Comparison of ENCODE assay signal across 9 cellular contexts in genomic region chr19:50723735-50724521, GRCh38. TPM values are rescaled to one million over a fixed set of nuclear protein-coding genes. Genes with fewer than 3 reads are reported as not detected.
DNase-seq lines count a peak whose midpoint lies in the region; ATAC-seq, FAIRE-seq and TF ChIP-seq lines count a peak whose summit lies in the region.
"Had no signal": no experiment of that assay in that cellular context is flagged by ENCODE, and none has a peak within 500 bp of the region (broad histone marks: within the 10 kb centered on the region; RNA-seq: fewer than 3 reads in every experiment).

No MANE protein-coding gene starts in this region.

- TF ChIP-seq CTCF in NB4 (IDR thresholded peaks at IDR 0.05; ENCODE audit: low read depth, low read length) (no peak), endothelial cell of umbilical vein (IDR thresholded peaks at IDR 0.05; ENCODE audit: extremely low read depth in 1 of 2, insufficient read depth in 1 of 2, low read depth in 1 of 2, low read length in 2 of 2) (no peak), osteocyte (IDR thresholded peaks at IDR 0.05) (no peak)

- H3K9me1 ChIP-seq in endothelial cell of umbilical vein (replicated peaks; ENCODE audit: control insufficient read depth, extremely low read depth, insufficient read depth, low read length), result no peaks in the 10 kb centered on the region

- peak overlapping the region; percentile 59 for H3K4me2 ChIP-seq in endothelial cell of umbilical vein (ENCODE audit: insufficient read depth, low read length)

- no peak for ATAC-seq in GM18520 (IDR thresholded peaks at IDR 0.05; ENCODE audit: unreplicated experiment)

- CTCF ChIA-PET in CD4-positive, alpha-beta memory T cell (lab: Charles Lee; ENCODE audit: partially characterized antibody), result interaction anchor here (1.0 kb wide), 1 partner anchor 13 kb away, joined by 4 read pairs; no protein-coding TSS in a partner anchor
- CTCF ChIA-PET in endothelial cell of umbilical vein (lab: Charles Lee), result interaction anchor here (0.5 to 3.4 kb wide), 25 partner anchors 8 to 423 kb away, joined by 3 to 47 read pairs (median 4); partner anchors contain the start of gene KCNC3

- no peak overlapping the region for H3K9ac ChIP-seq in endothelial cell of umbilical vein (replicated peaks; ENCODE audit: extremely low read depth, insufficient read depth, low read length)

- H4K20me1 ChIP-seq in endothelial cell of umbilical vein (replicated peaks; ENCODE audit: control insufficient read depth, extremely low read depth, insufficient read depth, low read length), result no peaks in the 10 kb centered on the region

- peaks cover 6 to 40% (median 18%) of the 10 kb centered on the region in 4 donors for H3K4me1 Mint-ChIP-seq in CD4-positive, alpha-beta memory T cell
- peaks cover 22% of the 10 kb centered on the region for H3K4me1 Mint-ChIP-seq in osteocyte (ENCODE audit: unreplicated experiment)

- no peak overlapping the region for H3K27ac Mint-ChIP-seq in CD4-positive, alpha-beta memory T cell
- no peak overlapping the region for H3K27ac Mint-ChIP-seq in osteocyte (ENCODE audit: unreplicated experiment)

- TF ChIP-seq POLR2A in NB4 (IDR thresholded peaks at IDR 0.05; ENCODE audit: extremely low read depth, insufficient read length), result peak; percentile 71
- no peak for TF ChIP-seq POLR2A in endothelial cell of umbilical vein (IDR thresholded peaks at IDR 0.05; ENCODE audit: low read depth, low read length)

- POLR2A ChIA-PET in CD4-positive, alpha-beta memory T cell (lab: Charles Lee; ENCODE audit: partially characterized antibody), result interaction anchor here (0.9 kb wide), 1 partner anchor 367 kb away, joined by 3 read pairs; no protein-coding TSS in a partner anchor
- POLR2A ChIA-PET in endothelial cell of umbilical vein (lab: Charles Lee), result interaction anchor here (1.3 kb wide), 1 partner anchor 81 kb away, joined by 5 read pairs; no protein-coding TSS in a partner anchor

- peak overlapping the region; percentile 1 for H2AFZ ChIP-seq in endothelial cell of umbilical vein (ENCODE audit: low read depth, low read length)

- H3K36me3 Mint-ChIP-seq in CD4-positive, alpha-beta memory T cell, result peaks cover 3% of the 10 kb centered on the region in 2 donors
- no peaks in the 10 kb centered on the region for H3K36me3 Mint-ChIP-seq in osteocyte (ENCODE audit: unreplicated experiment)

- peak overlapping the region in 7 of 8 donors; percentile 41 to 81 (median 60) for H3K4me3 Mint-ChIP-seq in CD4-positive, alpha-beta memory T cell
- H3K4me3 Mint-ChIP-seq in osteocyte (ENCODE audit: unreplicated experiment), result peak overlapping the region; percentile 88

- H3K79me2 ChIP-seq in endothelial cell of umbilical vein (ENCODE audit: control insufficient read depth, insufficient read depth, low read length), result no peaks in the 10 kb centered on the region

- FAIRE-seq in endothelial cell of umbilical vein (lab: Jason Lieb, UNC), result no peak

- dilution Hi-C loops in endothelial cell of umbilical vein (cut with MboI; ENCODE audit: extremely low pct_ligation_motif_present, low sequenced_read_pairs), result no loop called here

- H3K27me3 Mint-ChIP-seq in CD4-positive, alpha-beta memory T cell, result peaks cover 42 to 50% of the 10 kb centered on the region in 2 donors
- H3K27me3 Mint-ChIP-seq in osteocyte (ENCODE audit: unreplicated experiment), result peaks cover 13% of the 10 kb centered on the region

- H3K4me1 ChIP-seq in CD4-positive, alpha-beta memory T cell (ENCODE audit: insufficient read depth, low read length), result peaks cover 11% of the 10 kb centered on the region
- H3K4me1 ChIP-seq in endothelial cell of umbilical vein (ENCODE audit: control insufficient read depth, extremely low read depth, insufficient read depth, low read length) (peaks cover 22% of the 10 kb centered on the region), SJCRH30 (peaks cover 13% of the 10 kb centered on the region)

- peaks cover 0 to 9% (median 2%) of the 10 kb centered on the region in 8 donors for H3K9me3 Mint-ChIP-seq in CD4-positive, alpha-beta memory T cell
- no peaks in the 10 kb centered on the region for H3K9me3 Mint-ChIP-seq in osteocyte (ENCODE audit: unreplicated experiment)

- BruUV-seq in endothelial cell of umbilical vein (replicated peaks; lab: Mats Ljungman, UMichigan), result no TSS peak

- intact Hi-C loops in CD4-positive, alpha-beta memory T cell (cut with micrococcal nuclease), result no loop called here
- intact Hi-C loops in endothelial cell of umbilical vein (cut with micrococcal nuclease), result loop anchor here (1.0 to 5.0 kb wide), 9 partner anchors 19 to 397 kb away; partner anchors contain the start of genes JOSD2, KCNC3 and NR1H2

- no peaks in the 10 kb centered on the region for H3K9me3 ChIP-seq in CD4-positive, alpha-beta memory T cell (ENCODE audit: control insufficient read depth in 1 of 2, low read length in 2 of 2)
- H3K9me3 ChIP-seq in endothelial cell of umbilical vein (replicated peaks; ENCODE audit: control insufficient read depth, insufficient read depth, low read length) (no peaks in the 10 kb centered on the region), SJCRH30 (replicated peaks) (no peaks in the 10 kb centered on the region)

- peaks cover 9% of the 10 kb centered on the region for H3K27me3 ChIP-seq in CD4-positive, alpha-beta memory T cell (ENCODE audit: insufficient read depth, low read length)
- no peaks in the 10 kb centered on the region for H3K27me3 ChIP-seq in endothelial cell of umbilical vein (ENCODE audit: control insufficient read depth in 2 of 2, insufficient read depth in 2 of 2, low read length in 2 of 2)
- H3K27me3 ChIP-seq in SJCRH30, result no peaks in the 10 kb centered on the region

- no peaks in the 10 kb centered on the region for H3K36me3 ChIP-seq in CD4-positive, alpha-beta memory T cell (ENCODE audit: insufficient read depth, low read length)
- H3K36me3 ChIP-seq in endothelial cell of umbilical vein (ENCODE audit: control insufficient read depth in 2 of 2, extremely low read depth in 1 of 2, insufficient read depth in 2 of 2, low read length in 2 of 2), result no peaks in the 10 kb centered on the region
- H3K36me3 ChIP-seq in SJCRH30, result no peaks in the 10 kb centered on the region

- peak overlapping the region in 1 of 2 donors; percentile 47 for H3K4me3 ChIP-seq in CD4-positive, alpha-beta memory T cell (ENCODE audit: low read length in 2 of 2)
- H3K4me3 ChIP-seq in NB4 (ENCODE audit: low read depth, low read length) (peak overlapping the region; percentile 98), endothelial cell of umbilical vein (replicated peaks in 1 of 3; ENCODE audit: insufficient read depth in 1 of 3, low read depth in 1 of 3, low read length in 3 of 3) (peak overlapping the region in 2 of 3 experiments; percentile 53 to 56), SJCRH30 (no peak overlapping the region)

- no peak overlapping the region for H3K27ac ChIP-seq in CD4-positive, alpha-beta memory T cell (ENCODE audit: low read depth, low read length)
- H3K27ac ChIP-seq in endothelial cell of umbilical vein (ENCODE audit: insufficient read depth, low read depth, low read length) (no peak overlapping the region), SJCRH30 (no peak overlapping the region)

- DNase-seq in CD4-positive, alpha-beta memory T cell, result no peak
- DNase-seq in NB4 (ENCODE audit: low read depth) (peak; percentile 52), endothelial cell of umbilical vein (ENCODE audit: low read depth, low spot score) (no peak), osteocyte (ENCODE audit: extremely low spot score, unreplicated experiment) (no peak), NCI-H526 treated with DMSO at 0.1 percent for 48 hours (lab: John Stamatoyannopoulos, UW) (no peak), SJCRH30 (no peak), NCI-H187 (lab: John Stamatoyannopoulos, UW) (no peak)

TF ChIP-seq in endothelial cell of umbilical vein, 7 proteins besides CTCF, POLR2A, EP300 and RAD21 (continues in another document):
- TF ChIP-seq JUN (IDR thresholded peaks at IDR 0.05; ENCODE audit: borderline replicate concordance, insufficient read depth, insufficient read length, low read depth), result no peak
- TF ChIP-seq POLR2AphosphoS5 (IDR thresholded peaks at IDR 0.05; ENCODE audit: insufficient read depth, low read depth, low read length), result no peak

RNA-seq across cellular contexts. Expression of gene CLEC11A, which starts 0.8 kb away (rescaled TPM):
- 1 to 10 TPM in 1 of 2 experiments, under 1 TPM in 1; 0.78 to 1.2 TPM for total RNA-seq in CD4-positive, alpha-beta memory T cell
- polyA plus RNA-seq in CD4-positive, alpha-beta memory T cell, result under 1 TPM; 0.47 to 0.57 TPM
- total RNA-seq in endothelial cell of umbilical vein (10.4 and 13.3 TPM in 2 replicates), osteocyte (5.0 and 6.0 TPM in 2 replicates)
- polyA plus RNA-seq in endothelial cell of umbilical vein, result 30.1 and 37.2 TPM in 2 replicates
- polyA plus RNA-seq in endothelial cell of umbilical vein (2011; cell fraction: cytosol; rRNA removed), result 11.2 and 17.3 TPM in 2 replicates
- 15.5 and 18.9 TPM in 2 replicates for polyA plus RNA-seq in endothelial cell of umbilical vein (2011; cell fraction: nucleus; rRNA removed)
- polyA plus RNA-seq in endothelial cell of umbilical vein (2012), result 26.1 and 56.4 TPM in 2 replicates
- polyA minus RNA-seq in endothelial cell of umbilical vein, result 2.1 and 2.9 TPM in 2 replicates
- not detected for polyA minus RNA-seq in endothelial cell of umbilical vein (2011; cell fraction: cytosol; rRNA and poly(A)+ RNA removed)
- polyA minus RNA-seq in endothelial cell of umbilical vein (2011; cell fraction: nucleus; rRNA and poly(A)+ RNA removed), result 2.5 and 3.4 TPM in 2 replicates
- 2.0 and 3.0 TPM in 2 replicates for total RNA-seq in SJCRH30 (2014; rRNA removed; shearing (Covaris generic))

RNA-seq across cellular contexts. Expression of gene SHANK1, which starts 4.3 kb away (rescaled TPM):
- total RNA-seq in CD4-positive, alpha-beta memory T cell, result not detected
- not detected for polyA plus RNA-seq in CD4-positive, alpha-beta memory T cell
- total RNA-seq in endothelial cell of umbilical vein, result 1.2 and 1.9 TPM in 2 replicates
- 0.60 and 0.66 TPM in 2 replicates for polyA plus RNA-seq in endothelial cell of umbilical vein
- 0.27 and 0.38 TPM in 2 replicates for polyA plus RNA-seq in endothelial cell of umbilical vein (2011; cell fraction: cytosol; rRNA removed)
- polyA plus RNA-seq in endothelial cell of umbilical vein (2011; cell fraction: nucleus; rRNA removed), result 3.5 and 4.2 TPM in 2 replicates
- polyA plus RNA-seq in endothelial cell of umbilical vein (2012), result 2.0 and 2.5 TPM in 2 replicates
- polyA minus RNA-seq in endothelial cell of umbilical vein, result 0.25 and 4.7 TPM in 2 replicates
- polyA minus RNA-seq in endothelial cell of umbilical vein (2011; cell fraction: cytosol; rRNA and poly(A)+ RNA removed), result not detected
- polyA minus RNA-seq in endothelial cell of umbilical vein (2011; cell fraction: nucleus; rRNA and poly(A)+ RNA removed), result 1.4 and 1.7 TPM in 2 replicates
- total RNA-seq in osteocyte, result 0.29 and 0.40 TPM in 2 replicates
- not detected in 2 replicates for total RNA-seq in SJCRH30 (2014; rRNA removed; shearing (Covaris generic))

RNA-seq across cellular contexts. Expression of gene GPR32, which starts 46.3 kb away (rescaled TPM):
- not detected for total RNA-seq in CD4-positive, alpha-beta memory T cell
- polyA plus RNA-seq in CD4-positive, alpha-beta memory T cell, result not detected
- total RNA-seq in endothelial cell of umbilical vein, result not detected in 2 replicates
- polyA plus RNA-seq in endothelial cell of umbilical vein, result not detected in 2 replicates
- polyA plus RNA-seq in endothelial cell of umbilical vein (2011; cell fraction: cytosol; rRNA removed), result not detected in 2 replicates
- not detected in 2 replicates for polyA plus RNA-seq in endothelial cell of umbilical vein (2011; cell fraction: nucleus; rRNA removed)
- not detected in 2 replicates for polyA plus RNA-seq in endothelial cell of umbilical vein (2012)
- not detected in 2 replicates for polyA minus RNA-seq in endothelial cell of umbilical vein
- polyA minus RNA-seq in endothelial cell of umbilical vein (2011; cell fraction: cytosol; rRNA and poly(A)+ RNA removed), result not detected
- not detected in 2 replicates for polyA minus RNA-seq in endothelial cell of umbilical vein (2011; cell fraction: nucleus; rRNA and poly(A)+ RNA removed)
- total RNA-seq in osteocyte, result not detected in 2 replicates
- not detected in 2 replicates for total RNA-seq in SJCRH30 (2014; rRNA removed; shearing (Covaris generic))
- total RNA-seq: NCI-H460 had no signal
